ENCODE assay signal across 13 cellular contexts in genomic region chr3:122642935-122643334, GRCh38. TPM values are rescaled to one million over a fixed set of nuclear protein-coding genes. Genes with fewer than 3 reads are reported as not detected.
DNase-seq lines count a peak whose midpoint lies in the region; ATAC-seq and TF ChIP-seq lines count a peak whose summit lies in the region.
"Had no signal": no experiment of that assay in that cellular context is flagged by ENCODE, and none has a peak within 500 bp of the region (broad histone marks: within the 10 kb centered on the region; RNA-seq: fewer than 3 reads in every experiment).

No MANE protein-coding gene starts in this region.

- H3K4me3 ChIP-seq in tibial nerve: no peak overlapping the region
- H3K4me3 ChIP-seq: SJSA1 had no signal

- no peak for TF ChIP-seq POLR2A in tibial nerve (IDR thresholded peaks at IDR 0.05)

- 79 to 83% methylated on average over 2 of the region's 2 CpGs for WGBS in tibial nerve, 2 donors

- CTCF ChIA-PET in GM10248 (lab: Yijun Ruan, JAX): interaction anchor here (1.2 to 1.5 kb wide), 4 partner anchors 11 to 259 kb away, joined by 3 to 4 read pairs (median 4); partner anchors contain the start of gene FAM162A

- no peaks in the 10 kb centered on the region for H3K4me1 ChIP-seq in tibial nerve

- no peak for TF ChIP-seq EP300 in tibial nerve (IDR thresholded peaks at IDR 0.05)

- peak; percentile 77 for ATAC-seq in HG02763 (IDR thresholded peaks at IDR 0.05; ENCODE audit: unreplicated experiment)
- ATAC-seq: HCT116 had no signal

- POLR2A ChIA-PET in GM10248 (lab: Yijun Ruan, JAX): no interaction called here

- TF ChIP-seq CTCF in GM10248 (IDR thresholded peaks at IDR 0.05; ENCODE audit: control extremely low read depth, extremely low read depth, low read depth, missing control alignments) (no peak), tibial nerve (IDR thresholded peaks at IDR 0.05) (no peak)

- H3K27ac ChIP-seq in tibial nerve: no peak overlapping the region
- H3K27ac ChIP-seq: SJSA1 had no signal

- H3K36me3 ChIP-seq in tibial nerve: no peaks in the 10 kb centered on the region
- H3K36me3 ChIP-seq: SJSA1 had no signal

- H3K9me3 ChIP-seq in tibial nerve: no peaks in the 10 kb centered on the region
- H3K9me3 ChIP-seq: SJSA1 had no signal

- peak; percentile 43 for DNase-seq in GM10248 (ENCODE audit: extremely low spot score)
- peak; percentile 18 for DNase-seq in GM19238 (ENCODE audit: insufficient read length, low spot score)
- DNase-seq in NCI-H526 (lab: John Stamatoyannopoulos, UW): peak; percentile 31 to 39
- no peak for DNase-seq in COLO829 (ENCODE audit: low spot score)
- DNase-seq in tibial nerve (ENCODE audit: low spot score in 2 of 2): no peak
- DNase-seq in GOT3 (lab: John Stamatoyannopoulos, UW): no peak
- DNase-seq in NAMALWA (ENCODE audit: low spot score): no peak
- DNase-seq: GDM1, NCI-H2227 treated with DMSO at 0.1 percent for 48 hours, nephron progenitor cell had no signal

- H3K27me3 ChIP-seq in tibial nerve: no peaks in the 10 kb centered on the region
- H3K27me3 ChIP-seq: SJSA1 had no signal

RNA-seq across cellular contexts. Expression of gene PARP14, which starts 37.7 kb away (rescaled TPM):
- total RNA-seq in tibial nerve: 10 to 100 TPM; 31.6 to 56.2 (median 38.4) TPM

Comparison
In these comparisons a context has a peak if more than half of its experiments do, and no peak if none do; other contexts are left out.
1. DNase-seq: peak in GM10248 (single experiment), GM19238 (single experiment) and NCI-H526 (2 of 2); none in COLO829 (single experiment), tibial nerve (0 of 2), GOT3 (single experiment) and NAMALWA (single experiment).